Comparison of ENCODE assay signal across 17 cellular contexts in the genomic region with DNA sequence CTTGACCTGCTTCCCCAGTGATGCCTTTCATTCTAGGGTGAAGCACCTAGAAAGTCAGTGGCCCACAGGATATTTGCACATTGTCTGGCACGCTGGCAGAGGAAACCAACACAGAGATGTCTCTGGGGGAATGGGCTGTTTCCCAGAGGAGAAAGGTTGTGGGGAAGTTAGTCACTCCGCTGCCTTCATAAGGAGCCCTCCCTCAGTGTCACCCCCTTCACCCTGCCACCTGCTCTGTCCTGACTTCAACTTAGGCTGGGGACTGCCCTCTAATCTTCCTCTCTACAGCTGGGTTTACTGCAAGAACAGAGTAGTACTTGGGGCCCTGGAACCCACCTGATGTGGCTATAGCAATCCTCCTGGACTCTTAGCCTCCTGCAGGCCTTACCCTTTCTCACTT. TPM values are rescaled to one million over a fixed set of nuclear protein-coding genes. Genes with fewer than 3 reads are reported as not detected.
DNase-seq lines count a peak whose midpoint lies in the region; ATAC-seq and TF ChIP-seq lines count a peak whose summit lies in the region.
"Had no signal": no experiment of that assay in that cellular context is flagged by ENCODE, and none has a peak within 500 bp of the region (broad histone marks: within the 10 kb centered on the region; RNA-seq: fewer than 3 reads in every experiment).

No MANE protein-coding gene starts in this region.

- BruUV-seq in Panc1 (replicated peaks; lab: Mats Ljungman, UMichigan): no TSS peak

- intact Hi-C loops in left ventricle myocardium inferior (cut with micrococcal nuclease): loop anchor here (10.0 kb wide), 1 partner anchor 98 kb away; a partner anchor contains a TSS
- intact Hi-C loops in Right ventricle myocardium inferior (cut with DNase I): loop anchor here (10.0 kb wide), 1 partner anchor 238 kb away; a partner anchor contains a TSS
- intact Hi-C loops in Panc1 (cut with micrococcal nuclease; ENCODE audit: unreplicated experiment): no loop called here

- no peak for DNase-seq in left ventricle myocardium inferior
- DNase-seq in Right ventricle myocardium inferior (ENCODE audit: missing footprints): no peak
- DNase-seq in Panc1 (ENCODE audit: low read depth, low spot score): no peak
- peak; percentile 18 for DNase-seq in myocyte (ENCODE audit: low read depth)
- DNase-seq in HUDEP-2 (lab: John Stamatoyannopoulos, UW; ENCODE audit: unreplicated experiment in 76 of 76): no peak
- DNase-seq in A172 (ENCODE audit: low spot score): no peak
- DNase-seq in GM13977 (ENCODE audit: low spot score): no peak
- DNase-seq: C1 segment of cervical spinal cord, KG1, MV-4-11, NCI-H1417, NCI-H187, NCI-H2107, NCI-H2227 treated with DMSO at 0.1 percent for 48 hours, PC-3, SJCRH30 had no signal

- H3K4me1 ChIP-seq in left ventricle myocardium inferior (peaks cover 73% of the 10 kb centered on the region), Panc1 (ENCODE audit: control insufficient read depth, insufficient read depth, low read length) (peaks cover 2% of the 10 kb centered on the region)

- peak overlapping the region; percentile 53 for H3K27ac ChIP-seq in left ventricle myocardium inferior (replicated peaks)
- no peak overlapping the region for H3K27ac ChIP-seq in Panc1 (ENCODE audit: low read length)
- H3K27ac ChIP-seq: A549, SJCRH30 had no signal

- H3K4me3 ChIP-seq in left ventricle myocardium inferior (no peak overlapping the region), Panc1 (ENCODE audit: low read depth in 2 of 2, low read length in 2 of 2) (no peak overlapping the region)
- H3K4me3 ChIP-seq: A549, SJCRH30 had no signal

- H3K27me3 ChIP-seq in left ventricle myocardium inferior (ENCODE audit: low read depth) (no peaks in the 10 kb centered on the region), Panc1 (ENCODE audit: control insufficient read depth, insufficient read depth, low read length) (no peaks in the 10 kb centered on the region)
- H3K27me3 ChIP-seq: SJCRH30 had no signal

- POLR2A ChIA-PET in Panc1 (lab: Charles Lee): no interaction called here

- H3K36me3 ChIP-seq in left ventricle myocardium inferior (peaks cover 27% of the 10 kb centered on the region), Panc1 (ENCODE audit: control insufficient read depth, insufficient read depth, low read length) (no peaks in the 10 kb centered on the region)
- H3K36me3 ChIP-seq: SJCRH30 had no signal

- ATAC-seq in Right ventricle myocardium inferior (no peak), Panc1 (peak; percentile 22; the same call in 1 of the 2 replicates)
- ATAC-seq: A549, PC-3 had no signal

- CTCF ChIA-PET in Panc1 (lab: Charles Lee): no interaction called here

- TF ChIP-seq CTCF in left ventricle myocardium inferior (IDR thresholded peaks at IDR 0.05; ENCODE audit: borderline replicate concordance): no peak
- TF ChIP-seq CTCF in Panc1 (IDR thresholded peaks at IDR 0.05): no peak
- no peak for TF ChIP-seq CTCF in GM13977 (IDR thresholded peaks at IDR 0.05; ENCODE audit: extremely low read depth, insufficient read depth, missing control alignments)

- no peaks in the 10 kb centered on the region for H3K9me3 ChIP-seq in left ventricle myocardium inferior (replicated peaks)
- no peaks in the 10 kb centered on the region for H3K9me3 ChIP-seq in Panc1 (ENCODE audit: control insufficient read depth, insufficient read depth, low read depth, low read length)
- H3K9me3 ChIP-seq: A549, SJCRH30 had no signal

- in situ Hi-C loops in Panc1 (cut with HindIII; ENCODE audit: low pct_unique_long_range_greater_than_20kb, low sequenced_read_pairs) (no loop called here), GM13977 (cut with MboI; ENCODE audit: low pct_unique_long_range_greater_than_20kb, low sequenced_read_pairs, unreplicated experiment) (no loop called here)

RNA-seq across cellular contexts. Expression of a gene that starts 5.7 kb away (rescaled TPM):
- total RNA-seq in left ventricle myocardium inferior (92.5 TPM), Right ventricle myocardium inferior (128 TPM), Panc1 (2021; ENCODE audit: unreplicated experiment) (6.8 TPM), myocyte (28.7 and 45.0 TPM in 2 replicates)
- polyA plus RNA-seq in Panc1 (2012; ENCODE audit: insufficient read length): 9.9 TPM
- polyA plus RNA-seq in myocyte (2012): 23.1 TPM
- total RNA-seq in A172 (2014; rRNA removed; shearing (Covaris generic)): 9.0 and 16.0 TPM in 2 replicates

RNA-seq across cellular contexts. Expression of a gene that starts 10.9 kb away (rescaled TPM):
- 11.9 TPM for total RNA-seq in left ventricle myocardium inferior
- 9.4 TPM for total RNA-seq in Right ventricle myocardium inferior
- total RNA-seq in Panc1 (2021; ENCODE audit: unreplicated experiment): 14.1 TPM
- polyA plus RNA-seq in Panc1 (2012; ENCODE audit: insufficient read length): 19.7 TPM
- total RNA-seq in myocyte: 34.3 and 35.0 TPM in 2 replicates
- polyA plus RNA-seq in myocyte (2012): 22.5 TPM
- total RNA-seq in A172 (2014; rRNA removed; shearing (Covaris generic)): 18.8 and 25.6 TPM in 2 replicates

RNA-seq across cellular contexts. Expression of a gene that starts 44.2 kb away (rescaled TPM):
- 772 TPM for total RNA-seq in left ventricle myocardium inferior
- total RNA-seq in Right ventricle myocardium inferior: 543 TPM
- 189 TPM for total RNA-seq in Panc1 (2021; ENCODE audit: unreplicated experiment)
- 252 TPM for polyA plus RNA-seq in Panc1 (2012; ENCODE audit: insufficient read length)
- 632 and 641 TPM in 2 replicates for total RNA-seq in myocyte
- polyA plus RNA-seq in myocyte (2012): 721 TPM
- total RNA-seq in A172 (2014; rRNA removed; shearing (Covaris generic)): 189 and 192 TPM in 2 replicates

RNA-seq across cellular contexts. Expression of a gene that starts 56.5 kb away (rescaled TPM):
- total RNA-seq in left ventricle myocardium inferior (62.5 TPM), Right ventricle myocardium inferior (54.0 TPM), Panc1 (2021; ENCODE audit: unreplicated experiment) (60.6 TPM), myocyte (66.1 and 74.5 TPM in 2 replicates)
- 40.7 TPM for polyA plus RNA-seq in Panc1 (2012; ENCODE audit: insufficient read length)
- polyA plus RNA-seq in myocyte (2012): 44.0 TPM
- 48.3 and 54.2 TPM in 2 replicates for total RNA-seq in A172 (2014; rRNA removed; shearing (Covaris generic))
